In genomic region chr14:51996148-51996746, GRCh38 we compare ENCODE assay signal across 9 cellular contexts. TPM values are rescaled to one million over a fixed set of nuclear protein-coding genes. Genes with fewer than 3 reads are reported as not detected.
A peak's percentile ranks its signal among the peaks of the same experiment; 100 is the strongest.
DNase-seq lines count a peak whose midpoint lies in the region; ATAC-seq and TF ChIP-seq lines count a peak whose summit lies in the region.
"Had no signal": no experiment of that assay in that cellular context is flagged by ENCODE, and none has a peak within 500 bp of the region (broad histone marks: within the 10 kb centered on the region; RNA-seq: fewer than 3 reads in every experiment).

No MANE protein-coding gene starts in this region.

- no peak for ATAC-seq in naive B cell (ENCODE audit: low read depth in 2 of 2)
- ATAC-seq in HG02981 (IDR thresholded peaks at IDR 0.05; ENCODE audit: unreplicated experiment), result no peak
- ATAC-seq in GM19395 (IDR thresholded peaks at IDR 0.05; ENCODE audit: unreplicated experiment), result no peak
- ATAC-seq: activated naive CD4-positive, alpha-beta T cell treated with anti-CD3 and anti-CD28 coated beads, Interleukin-2, amount 50 U/mL, for 72 hours had no signal

- H3K4me3 ChIP-seq in Caco-2 (ENCODE audit: low read depth, low read length) (no peak overlapping the region), coronary artery (no peak overlapping the region)

- H3K4me1 Mint-ChIP-seq in Caco-2 (ENCODE audit: low read depth, unreplicated experiment) (peaks cover 7% of the 10 kb centered on the region), naive B cell (peaks cover 17 to 22% (median 21%) of the 10 kb centered on the region in 3 donors)
- peaks cover 33% of the 10 kb centered on the region for H3K4me1 Mint-ChIP-seq in activated naive CD8-positive, alpha-beta T cell treated with anti-CD3 and anti-CD28 coated beads for 36 hours

- intact Hi-C loops in Caco-2 (cut with micrococcal nuclease; ENCODE audit: unreplicated experiment), result loop anchor here (1.0 kb wide), 1 partner anchor 135 kb away; no protein-coding TSS in a partner anchor

- POLR2A ChIA-PET in Caco-2 (lab: Charles Lee), result no interaction called here

- no peak for DNase-seq in Caco-2
- DNase-seq in M059J (ENCODE audit: low read depth), result peak; percentile 30
- DNase-seq in coronary artery (ENCODE audit: low spot score), result no peak
- DNase-seq in naive B cell, result peak; percentile 33
- DNase-seq in activated naive CD8-positive, alpha-beta T cell treated with anti-CD3 and anti-CD28 coated beads for 36 hours, result no peak
- DNase-seq in SHP77 (lab: John Stamatoyannopoulos, UW), result no peak

- H3K27ac Mint-ChIP-seq in Caco-2 (ENCODE audit: unreplicated experiment) (no peak overlapping the region), naive B cell (peak overlapping the region in 1 of 6 donors; percentile 50)
- no peak overlapping the region for H3K27ac Mint-ChIP-seq in activated naive CD8-positive, alpha-beta T cell treated with anti-CD3 and anti-CD28 coated beads for 36 hours
- H3K27ac Mint-ChIP-seq: activated naive CD4-positive, alpha-beta T cell treated with anti-CD3 and anti-CD28 coated beads, Interleukin-2, amount 50 U/mL, for 72 hours had no signal

- TF ChIP-seq CTCF in Caco-2 (IDR thresholded peaks at IDR 0.05; ENCODE audit: insufficient read depth in 1 of 2, low read depth in 1 of 2, low read length in 1 of 2, severe bottlenecking in 1 of 2, unreplicated experiment in 1 of 2) (peak; percentile 44 to 60), coronary artery (IDR thresholded peaks at IDR 0.05) (peak; percentile 56)

- H3K4me1 ChIP-seq in Caco-2, result no peaks in the 10 kb centered on the region

- CTCF ChIA-PET in Caco-2 (lab: Charles Lee), result interaction anchor here (0.6 kb wide), 1 partner anchor 756 kb away, joined by 5 read pairs; the partner anchor contains the start of gene TMX1

- no peaks in the 10 kb centered on the region for H3K27me3 ChIP-seq in Caco-2 (replicated peaks; ENCODE audit: control insufficient read depth, insufficient read depth, low read length)

- H3K36me3 Mint-ChIP-seq in Caco-2 (ENCODE audit: insufficient read depth, unreplicated experiment), result peaks cover 54% of the 10 kb centered on the region
- H3K36me3 Mint-ChIP-seq in naive B cell, result peaks cover 7 to 23% of the 10 kb centered on the region in 2 donors
- peaks cover 27% of the 10 kb centered on the region for H3K36me3 Mint-ChIP-seq in activated naive CD8-positive, alpha-beta T cell treated with anti-CD3 and anti-CD28 coated beads for 36 hours

- BruUV-seq in Caco-2 (replicated peaks; lab: Mats Ljungman, UMichigan), result no TSS peak

- no peaks in the 10 kb centered on the region for H3K9me3 Mint-ChIP-seq in Caco-2 (ENCODE audit: unreplicated experiment)
- H3K9me3 Mint-ChIP-seq in naive B cell, result no peaks in the 10 kb centered on the region
- no peaks in the 10 kb centered on the region for H3K9me3 Mint-ChIP-seq in activated naive CD8-positive, alpha-beta T cell treated with anti-CD3 and anti-CD28 coated beads for 36 hours
- H3K9me3 Mint-ChIP-seq: activated naive CD4-positive, alpha-beta T cell treated with anti-CD3 and anti-CD28 coated beads, Interleukin-2, amount 50 U/mL, for 72 hours had no signal

- no peak overlapping the region for H3K27ac ChIP-seq in coronary artery

- H3K9me3 ChIP-seq in Caco-2, result no peaks in the 10 kb centered on the region

- no peak overlapping the region for H3K4me3 Mint-ChIP-seq in Caco-2 (ENCODE audit: unreplicated experiment)
- no peak overlapping the region for H3K4me3 Mint-ChIP-seq in naive B cell
- H3K4me3 Mint-ChIP-seq in activated naive CD8-positive, alpha-beta T cell treated with anti-CD3 and anti-CD28 coated beads for 36 hours, result no peak overlapping the region

- H3K27me3 Mint-ChIP-seq in Caco-2 (ENCODE audit: insufficient read depth, unreplicated experiment) (no peaks in the 10 kb centered on the region), naive B cell (no peaks in the 10 kb centered on the region)
- H3K27me3 Mint-ChIP-seq in activated naive CD8-positive, alpha-beta T cell treated with anti-CD3 and anti-CD28 coated beads for 36 hours, result no peaks in the 10 kb centered on the region

- H3K36me3 ChIP-seq in Caco-2 (ENCODE audit: control insufficient read depth, insufficient read depth, low read length), result peaks cover 1% of the 10 kb centered on the region

RNA-seq across cellular contexts. Expression of gene RTRAF, which starts 6.9 kb away (rescaled TPM):
- 217 and 223 TPM in 2 replicates for total RNA-seq in Caco-2 (2022)
- total RNA-seq in M059J (2014; rRNA removed; shearing (Covaris generic)), result 146 and 189 TPM in 2 replicates
- polyA plus RNA-seq in naive B cell (ENCODE audit: low read depth in 6 of 6), result 100 to 1,000 TPM in 5 of 6 donors, 10 to 100 TPM in 1; 95.0 to 184 (median 171) TPM
- 100 to 1,000 TPM; 235 to 243 TPM for total RNA-seq in activated naive CD8-positive, alpha-beta T cell treated with anti-CD3 and anti-CD28 coated beads for 36 hours

Comparison
In these comparisons a context has a peak if more than half of its experiments do, and no peak if none do; other contexts are left out.
1. DNase-seq: peak in M059J (single experiment) and naive B cell (single experiment); none in Caco-2 (0 of 2), coronary artery (single experiment), activated naive CD8-positive, alpha-beta T cell treated with anti-CD3 and anti-CD28 coated beads for 36 hours (single experiment) and SHP77 (0 of 2).